Comparison of ENCODE assay signal across 2 cellular contexts in genomic region chrX:71256051-71256450, GRCh38.
TF ChIP-seq lines count a peak whose summit lies in the region.

No MANE protein-coding gene starts in this region.

TF ChIP-seq in SK-N-SH, 30 proteins besides CTCF, POLR2A, EP300 and RAD21:
- TF ChIP-seq NFIC (IDR thresholded peaks at IDR 0.05; ENCODE audit: borderline replicate concordance), result no peak

TF ChIP-seq in SK-N-SH treated with all-trans-retinoic acid at 6 μM for 48 hours, 23 proteins besides CTCF, POLR2A, EP300 and RAD21:
- TF ChIP-seq ZNF565 (CRISPR knock-in tag; conservative IDR thresholded peaks at IDR 0.05; ENCODE audit: low read depth) (no peak), TSHZ2 (CRISPR knock-in tag; IDR thresholded peaks at IDR 0.05) (no peak), ISL1 (CRISPR knock-in tag; IDR thresholded peaks at IDR 0.05) (no peak), GLIS3 (CRISPR knock-in tag; IDR thresholded peaks at IDR 0.05) (no peak), ARNTL (CRISPR knock-in tag; IDR thresholded peaks at IDR 0.05; ENCODE audit: borderline replicate concordance, low read depth) (no peak), ZC3H10 (CRISPR knock-in tag; IDR thresholded peaks at IDR 0.05) (no peak), PPARA (CRISPR knock-in tag; IDR thresholded peaks at IDR 0.05; ENCODE audit: borderline replicate concordance) (no peak), ZFP30 (CRISPR knock-in tag; IDR thresholded peaks at IDR 0.05) (no peak), CSDC2 (CRISPR knock-in tag; IDR thresholded peaks at IDR 0.05) (no peak), TCF4 (CRISPR knock-in tag; IDR thresholded peaks at IDR 0.05; ENCODE audit: borderline replicate concordance) (no peak), RARB (CRISPR knock-in tag; IDR thresholded peaks at IDR 0.05) (no peak), POU6F1 (CRISPR knock-in tag; IDR thresholded peaks at IDR 0.05; ENCODE audit: borderline replicate concordance, low read depth) (no peak), ESRRG (CRISPR knock-in tag; IDR thresholded peaks at IDR 0.05) (no peak), OSR1 (CRISPR knock-in tag; IDR thresholded peaks at IDR 0.05) (no peak)
